14 cellular contexts compared by ENCODE assay signal in genomic region chr5:143205386-143205785, GRCh38.
DNase-seq lines count a peak whose midpoint lies in the region; ATAC-seq and TF ChIP-seq lines count a peak whose summit lies in the region.
"Had no signal": no experiment of that assay in that cellular context is flagged by ENCODE, and none has a peak within 500 bp of the region (broad histone marks: within the 10 kb centered on the region; RNA-seq: fewer than 3 reads in every experiment).

No MANE protein-coding gene starts in this region.

- H3K4me3 ChIP-seq in GM12865 (ENCODE audit: low read depth, low read length), result peak overlapping the region; percentile 63
- no peak overlapping the region for H3K4me3 ChIP-seq in Panc1 (ENCODE audit: low read depth in 2 of 2, low read length in 2 of 2)
- no peak overlapping the region for H3K4me3 ChIP-seq in epithelial cell of proximal tubule (ENCODE audit: low read depth, low read length)
- H3K4me3 ChIP-seq: esophagus muscularis mucosa, suprapubic skin had no signal

- POLR2A ChIA-PET in Panc1 (lab: Charles Lee), result interaction anchor here (0.5 kb wide), 1 partner anchor 282 kb away, joined by 3 read pairs; no protein-coding TSS in a partner anchor

- no peaks in the 10 kb centered on the region for H3K27me3 ChIP-seq in Panc1 (ENCODE audit: control insufficient read depth, insufficient read depth, low read length)
- H3K27me3 ChIP-seq: esophagus muscularis mucosa, suprapubic skin had no signal

- peak overlapping the region; percentile 25 for H3K27ac ChIP-seq in Panc1 (ENCODE audit: low read length)
- H3K27ac ChIP-seq: esophagus muscularis mucosa, suprapubic skin had no signal

- intact Hi-C loops in Panc1 (cut with micrococcal nuclease; ENCODE audit: unreplicated experiment) (no loop called here), sciatic nerve (cut with DNase I) (loop anchor here (10.0 kb wide), 1 partner anchor 69 kb away; no protein-coding TSS in a partner anchor)

- TF ChIP-seq CTCF in GM12865 (IDR thresholded peaks at IDR 0.05; ENCODE audit: insufficient read depth, low read depth, low read length, missing control alignments), result no peak
- TF ChIP-seq CTCF in Panc1 (IDR thresholded peaks at IDR 0.05), result no peak
- TF ChIP-seq CTCF in epithelial cell of proximal tubule (conservative IDR thresholded peaks at IDR 0.05; ENCODE audit: low read depth, low read length), result no peak

- DNase-seq in GM12865 (ENCODE audit: low read depth) (peak; percentile 57), Panc1 (ENCODE audit: low read depth, low spot score) (no peak), epithelial cell of proximal tubule (ENCODE audit: low read depth) (peak; percentile 52), sciatic nerve (ENCODE audit: low spot score) (no peak), NCI-H1417 (lab: John Stamatoyannopoulos, UW) (no peak)
- no peak for DNase-seq in stimulated activated CD4-positive, alpha-beta T cell treated with anti-CD3 and anti-CD28 coated beads, Interleukin-4, amount 100 ng/mL, for 4 hours
- DNase-seq: activated CD4-positive, alpha-beta T cell treated with anti-CD3 and anti-CD28 coated beads, Interleukin-2, amount 10 ng/mL, durations not matched to agents 7 days and 5 days; activated naive CD8-positive, alpha-beta T cell treated with anti-CD3 and anti-CD28 coated beads for 36 hours; NCI-H1930 had no signal

- H3K36me3 ChIP-seq in Panc1 (ENCODE audit: control insufficient read depth, insufficient read depth, low read length), result no peaks in the 10 kb centered on the region
- H3K36me3 ChIP-seq: esophagus muscularis mucosa, suprapubic skin had no signal

- no peaks in the 10 kb centered on the region for H3K9me3 ChIP-seq in Panc1 (ENCODE audit: control insufficient read depth, insufficient read depth, low read depth, low read length)
- H3K9me3 ChIP-seq: esophagus muscularis mucosa had no signal

- peaks cover 3% of the 10 kb centered on the region; the same call in 1 of the 2 replicates for H3K4me1 ChIP-seq in Panc1 (ENCODE audit: control insufficient read depth, insufficient read depth, low read length)

- CTCF ChIA-PET in Panc1 (lab: Charles Lee), result no interaction called here

- BruUV-seq in Panc1 (replicated peaks; lab: Mats Ljungman, UMichigan), result no TSS peak

- peak; percentile 70; the same call in 1 of the 2 replicates for ATAC-seq in Panc1
- peak; percentile 47 for ATAC-seq in sciatic nerve
- no peak for ATAC-seq in GM19455 (IDR thresholded peaks at IDR 0.05; ENCODE audit: unreplicated experiment)
- no peak for ATAC-seq in HG02970 (IDR thresholded peaks at IDR 0.05; ENCODE audit: low FRiP score, unreplicated experiment)
- ATAC-seq: HCT116 had no signal

- in situ Hi-C loops in Panc1 (cut with HindIII; ENCODE audit: low pct_unique_long_range_greater_than_20kb, low sequenced_read_pairs), result no loop called here

Comparison
In these comparisons a context has a peak if more than half of its experiments do, and no peak if none do; other contexts are left out.
1. DNase-seq: peak in GM12865 (single experiment) and epithelial cell of proximal tubule (single experiment); none in Panc1 (single experiment), sciatic nerve (single experiment), NCI-H1417 (0 of 3) and stimulated activated CD4-positive, alpha-beta T cell treated with anti-CD3 and anti-CD28 coated beads, Interleukin-4, amount 100 ng/mL, for 4 hours (0 of 2).
2. ATAC-seq: peak in Panc1 (single experiment) and sciatic nerve (single experiment); none in GM19455 (single experiment) and HG02970 (single experiment).